ENCODE assay signal across 13 cellular contexts in genomic region chr1:169461390-169462001, GRCh38. TPM values are rescaled to one million over a fixed set of nuclear protein-coding genes. Genes with fewer than 3 reads are reported as not detected.
"Had no signal": no experiment of that assay in that cellular context is flagged by ENCODE, and none has a peak within 500 bp of the region (broad histone marks: within the 10 kb centered on the region; RNA-seq: fewer than 3 reads in every experiment).

No MANE protein-coding gene starts in this region.

- H3K27ac Mint-ChIP-seq: activated naive CD4-positive, alpha-beta T cell treated with anti-CD3 and anti-CD28 coated beads, Interleukin-2, amount 50 U/mL, for 24 hours; T-helper 17 cell had no signal

- H3K4me3 Mint-ChIP-seq: T-helper 17 cell had no signal

- ATAC-seq: T-helper 17 cell had no signal

- DNase-seq: activated CD4-positive, alpha-beta T cell treated with anti-CD3 and anti-CD28 coated beads, Interleukin-2, amount 50 U/mL, for 48 hours; activated CD4-positive, CD25-positive, alpha-beta regulatory T cell; activated CD8-positive, alpha-beta memory T cell treated with anti-CD3 and anti-CD28 coated beads, Interleukin-2, amount 50 U/mL, for 4 hours; aorta; dermis blood vessel endothelial cell; endodermal cell; hippocampal formation; lower lobe of right lung; naive B cell; nucleus accumbens; small intestine; T-helper 17 cell had no signal

RNA-seq across cellular contexts. Expression of gene CCDC181, which starts 34.2 kb away (rescaled TPM):
- total RNA-seq: dermis blood vessel endothelial cell, T-helper 17 cell had no signal
